ENCODE assay signal across 37 cellular contexts in genomic region chr12:47679785-47680184, GRCh38. TPM values are rescaled to one million over a fixed set of nuclear protein-coding genes. Genes with fewer than 3 reads are reported as not detected.
"Had no signal": no experiment of that assay in that cellular context is flagged by ENCODE, and none has a peak within 500 bp of the region (broad histone marks: within the 10 kb centered on the region; RNA-seq: fewer than 3 reads in every experiment).

No MANE protein-coding gene starts in this region.

- H3K9me3 ChIP-seq: MG63 had no signal

- H3K4me3 ChIP-seq: MG63 had no signal

- DNase-seq: Karpas-422, Kasumi-1, MG63, MM.1S, MV-4-11, NCI-H1048, NCI-H1092, NCI-H1092 treated with DMSO at 0.1 percent for 48 hours, NCI-H1105, NCI-H1105 treated with DMSO at 0.1 percent for 48 hours, NCI-H1417, NCI-H1417 treated with DMSO at 0.1 percent for 48 hours, NCI-H1436, NCI-H1436 treated with DMSO at 0.1 percent for 48 hours, NCI-H146, NCI-H1694, NCI-H1694 treated with DMSO at 0.1 percent for 48 hours, NCI-H187, NCI-H187 treated with DMSO at 0.1 percent for 48 hours, NCI-H1930, NCI-H2029, NCI-H2029 treated with DMSO at 0.1 percent for 48 hours, NCI-H2081, NCI-H2081 treated with DMSO at 0.1 percent for 48 hours, NCI-H2107, NCI-H2171, NCI-H2171 treated with DMSO at 0.1 percent for 48 hours, NCI-H2227 treated with DMSO at 0.1 percent for 48 hours, NCI-H226, NCI-H345, NCI-H446, NCI-H446 treated with DMSO at 0.1 percent for 48 hours, NCI-H510A, NCI-H510A treated with DMSO at 0.1 percent for 48 hours, NCI-H524 had no signal

- H3K27me3 ChIP-seq: MG63 had no signal

RNA-seq across cellular contexts. Expression of gene ENDOU, which starts 45.5 kb away (rescaled TPM):
- total RNA-seq: M059J, MCF 10A had no signal
